Comparison of ENCODE assay signal across 1 cellular context in genomic region chr7:72272479-72272878, GRCh38.
TF ChIP-seq lines count a peak whose summit lies in the region.

No MANE protein-coding gene starts in this region.

TF ChIP-seq in WTC11, 78 proteins besides CTCF, POLR2A, EP300 and RAD21 (continued from another document):
- no peak for TF ChIP-seq TEAD1 (CRISPR knock-in tag; IDR thresholded peaks at IDR 0.05)
